In the genomic region with DNA sequence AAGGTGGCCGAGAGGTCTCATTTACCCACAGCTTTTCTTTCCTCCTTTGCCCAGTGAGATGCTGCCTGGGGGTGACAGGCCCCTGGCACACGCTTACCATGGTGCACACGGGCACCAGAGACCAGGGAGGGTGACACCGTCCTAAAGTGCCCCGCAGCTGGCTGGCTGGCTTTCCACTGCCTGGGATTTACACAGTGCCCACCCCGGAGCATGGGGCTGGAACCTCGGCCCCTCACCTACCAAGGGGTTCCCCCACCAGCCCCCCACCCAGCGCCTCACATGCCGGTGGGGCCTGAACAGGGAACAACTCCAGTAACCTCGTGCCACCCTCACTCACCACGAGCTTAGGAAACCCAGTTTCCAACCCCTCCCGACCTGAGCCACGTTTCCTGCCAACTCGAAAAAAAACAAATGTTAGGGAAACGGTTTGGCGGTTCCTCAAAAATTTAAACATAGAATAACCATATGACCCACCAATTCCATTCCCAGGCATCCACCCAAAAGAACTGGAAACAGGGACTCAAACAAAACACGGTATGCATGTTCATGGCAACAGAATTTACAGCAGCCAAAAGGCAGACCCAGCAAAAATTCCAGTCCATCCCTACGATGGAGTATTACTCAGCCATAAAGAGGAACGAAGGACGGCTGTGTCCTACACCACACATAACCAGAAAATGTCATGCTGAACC, we compare ENCODE assay signal across 1 cellular context.
TF ChIP-seq lines count a peak whose summit lies in the region.

No MANE protein-coding gene starts in this region.

TF ChIP-seq in H1, 55 proteins besides CTCF, POLR2A, EP300 and RAD21:
- TF ChIP-seq SAP30 (IDR thresholded peaks at IDR 0.05; ENCODE audit: insufficient read depth, insufficient replicate concordance, low read length) (no peak), CHD1 (IDR thresholded peaks at IDR 0.05; ENCODE audit: low read depth, low read length) (no peak), KDM1A (IDR thresholded peaks at IDR 0.05; ENCODE audit: borderline replicate concordance, low read length) (no peak), EGR1 (IDR thresholded peaks at IDR 0.05; ENCODE audit: borderline replicate concordance, low read depth, low read length) (no peak), RBBP5 (IDR thresholded peaks at IDR 0.05; ENCODE audit: borderline replicate concordance, low read depth, low read length) (no peak), CREB1 (IDR thresholded peaks at IDR 0.05) (no peak), SP1 (IDR thresholded peaks at IDR 0.05; ENCODE audit: low read depth, low read length) (no peak), JUND (IDR thresholded peaks at IDR 0.05; ENCODE audit: low read length) (no peak), YY1 (IDR thresholded peaks at IDR 0.05; ENCODE audit: low read depth, low read length) (no peak), JUN (IDR thresholded peaks at IDR 0.05; ENCODE audit: low read depth, low read length) (no peak), BRCA1 (IDR thresholded peaks at IDR 0.05; ENCODE audit: low read depth, low read length) (no peak), RFX5 (IDR thresholded peaks at IDR 0.05; ENCODE audit: borderline replicate concordance, low read depth, low read length) (no peak), CBX5 (IDR thresholded peaks at IDR 0.05; ENCODE audit: low read depth, low read length) (no peak), POU5F1 (IDR thresholded peaks at IDR 0.05; ENCODE audit: low read depth, low read length) (no peak), ZNF274 (IDR thresholded peaks at IDR 0.05; ENCODE audit: borderline replicate concordance, extremely low read depth, low read length) (no peak)
